20 cellular contexts compared by ENCODE assay signal in the genomic region with DNA sequence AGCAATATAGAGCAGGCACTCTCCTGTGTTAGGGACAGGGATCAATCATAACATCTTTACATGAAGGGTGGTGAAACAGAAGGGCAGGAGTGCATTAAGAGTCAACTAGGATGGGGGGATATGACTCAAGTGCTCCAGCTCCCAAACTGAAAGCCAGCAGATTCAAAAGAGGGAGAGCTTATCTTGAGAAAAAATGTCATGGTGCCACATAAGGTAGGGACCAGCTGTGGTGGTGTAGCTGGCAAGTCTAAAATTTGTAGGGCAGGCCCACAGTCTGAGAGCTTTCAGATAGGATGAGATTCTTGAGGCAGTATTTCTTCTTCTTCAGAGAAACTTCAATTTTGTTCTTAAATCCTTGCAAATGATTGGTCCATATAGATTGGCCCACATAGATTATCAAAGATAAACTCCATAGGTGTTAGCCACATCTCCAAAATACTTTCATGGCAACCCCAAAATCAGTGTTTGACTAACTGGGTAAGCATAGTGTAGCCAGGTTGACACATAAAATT. TPM values are rescaled to one million over a fixed set of nuclear protein-coding genes. Genes with fewer than 3 reads are reported as not detected.
DNase-seq lines count a peak whose midpoint lies in the region; ATAC-seq and TF ChIP-seq lines count a peak whose summit lies in the region.
"Had no signal": no experiment of that assay in that cellular context is flagged by ENCODE, and none has a peak within 500 bp of the region (broad histone marks: within the 10 kb centered on the region; RNA-seq: fewer than 3 reads in every experiment).

No MANE protein-coding gene starts in this region.

- no peaks in the 10 kb centered on the region for H3K4me1 ChIP-seq in mesendoderm (ENCODE audit: control insufficient read depth, low read depth, low read length)
- H3K4me1 ChIP-seq: BLaER1 had no signal

- no peak overlapping the region for H3K9ac ChIP-seq in mesendoderm (ENCODE audit: low read length)
- H3K9ac ChIP-seq: BLaER1, GM23248, SK-N-SH had no signal

- no peak overlapping the region for H3K4me3 ChIP-seq in mesendoderm (ENCODE audit: low read length)
- H3K4me3 ChIP-seq: BLaER1, GM23248 had no signal

- no peak overlapping the region for H3K23ac ChIP-seq in mesendoderm (ENCODE audit: low read length)

- H3K4ac ChIP-seq in mesendoderm (ENCODE audit: low read depth, low read length) = peak overlapping the region; percentile 36

- H3K9me3 ChIP-seq in CD4-positive, alpha-beta T cell (ENCODE audit: control insufficient read depth, low read length) = no peaks in the 10 kb centered on the region
- H3K9me3 ChIP-seq: BLaER1, SK-N-SH had no signal

- H3K36me3 ChIP-seq in mesendoderm (ENCODE audit: control insufficient read depth, insufficient read depth, low read length) = no peaks in the 10 kb centered on the region
- H3K36me3 ChIP-seq: BLaER1 had no signal

- no peaks in the 10 kb centered on the region for H3K79me1 ChIP-seq in mesendoderm (ENCODE audit: low read length)

- no peak overlapping the region for H3K4me2 ChIP-seq in mesendoderm (ENCODE audit: low read length)
- H3K4me2 ChIP-seq: BLaER1, SK-N-SH had no signal

- no peaks in the 10 kb centered on the region for H3K79me2 ChIP-seq in mesendoderm (ENCODE audit: control insufficient read depth, insufficient read depth, low read length)

- no peak overlapping the region for H2BK120ac ChIP-seq in mesendoderm (ENCODE audit: low read depth, low read length)

- H3K56ac ChIP-seq in mesendoderm (ENCODE audit: low read length) = no peak overlapping the region

- no peak overlapping the region for H2BK5ac ChIP-seq in mesendoderm (ENCODE audit: low read length)

- no peaks in the 10 kb centered on the region for H3K27me3 Mint-ChIP-seq in activated CD4-positive, alpha-beta T cell treated with anti-CD3 and anti-CD28 coated beads for 36 hours
- no peaks in the 10 kb centered on the region for H3K27me3 Mint-ChIP-seq in CD4-positive, alpha-beta T cell
- no peaks in the 10 kb centered on the region for H3K27me3 Mint-ChIP-seq in CD14-positive monocyte (ENCODE audit: low read depth in 3 of 3)

- TF ChIP-seq CTCF in CD4-positive, alpha-beta T cell (IDR thresholded peaks at IDR 0.05) = no peak
- TF ChIP-seq CTCF in CD14-positive monocyte (IDR thresholded peaks at IDR 0.05) (no peak), GM10266 (IDR thresholded peaks at IDR 0.05; ENCODE audit: control insufficient read depth, insufficient read depth, low read depth, missing control alignments) (no peak)

- no peak overlapping the region for H4K8ac ChIP-seq in mesendoderm (ENCODE audit: low read depth, low read length)

- H3K4me1 Mint-ChIP-seq in activated CD4-positive, alpha-beta T cell treated with anti-CD3 and anti-CD28 coated beads for 36 hours = peaks cover 80% of the 10 kb centered on the region
- H3K4me1 Mint-ChIP-seq in CD4-positive, alpha-beta T cell (ENCODE audit: low read depth) = peaks cover 84% of the 10 kb centered on the region
- H3K4me1 Mint-ChIP-seq in CD14-positive monocyte = peaks cover 64% of the 10 kb centered on the region

- H4K5ac ChIP-seq in mesendoderm (ENCODE audit: low read length) = no peak overlapping the region

- no peaks in the 10 kb centered on the region for H3K27me3 ChIP-seq in CD4-positive, alpha-beta T cell (ENCODE audit: control insufficient read depth, insufficient read depth, low read length)
- no peaks in the 10 kb centered on the region for H3K27me3 ChIP-seq in mesendoderm (ENCODE audit: insufficient read depth, low read length, poor library complexity)
- H3K27me3 ChIP-seq: BLaER1 had no signal

- H3K4me3 Mint-ChIP-seq in activated CD4-positive, alpha-beta T cell treated with anti-CD3 and anti-CD28 coated beads for 36 hours = no peak overlapping the region
- no peak overlapping the region for H3K4me3 Mint-ChIP-seq in CD4-positive, alpha-beta T cell
- H3K4me3 Mint-ChIP-seq in CD14-positive monocyte = no peak overlapping the region

- intact Hi-C loops in activated CD4-positive, alpha-beta T cell treated with anti-CD3 and anti-CD28 coated beads for 36 hours (cut with DNase I, micrococcal nuclease) = loop anchor here in 1 of 2 experiments (10.0 kb wide), 3 partner anchors 548 to 1232 kb away; no protein-coding TSS in a partner anchor
- intact Hi-C loops in CD4-positive, alpha-beta T cell (cut with DNase I, micrococcal nuclease) = no loop called here
- intact Hi-C loops in CD14-positive monocyte (cut with micrococcal nuclease) = loop anchor here (10.0 kb wide), 1 partner anchor 48 kb away; a partner anchor contains a TSS

- no peak overlapping the region for H2BK15ac ChIP-seq in mesendoderm (replicated peaks; ENCODE audit: low read depth)

- H3K36me3 Mint-ChIP-seq in activated CD4-positive, alpha-beta T cell treated with anti-CD3 and anti-CD28 coated beads for 36 hours (ENCODE audit: low read depth) = peaks cover 38% of the 10 kb centered on the region
- H3K36me3 Mint-ChIP-seq in CD4-positive, alpha-beta T cell (ENCODE audit: low read depth) = peaks cover 52% of the 10 kb centered on the region
- H3K36me3 Mint-ChIP-seq in CD14-positive monocyte = peaks cover 30 to 31% of the 10 kb centered on the region in 2 donors

- CTCF ChIA-PET in activated CD4-positive, alpha-beta T cell treated with anti-CD3 and anti-CD28 coated beads for 36 hours (lab: Charles Lee) = interaction anchor here (0.9 to 1.4 kb wide), 3 partner anchors 11 to 112 kb away, joined by 3 read pairs; no protein-coding TSS in a partner anchor
- CTCF ChIA-PET in CD4-positive, alpha-beta T cell (lab: Charles Lee) = no interaction called here

- no peak overlapping the region for H2AK5ac ChIP-seq in mesendoderm (ENCODE audit: low read length)

- DNase-seq in activated CD4-positive, alpha-beta T cell treated with anti-CD3 and anti-CD28 coated beads for 36 hours = peak; percentile 62
- DNase-seq in activated CD4-positive, alpha-beta T cell treated with anti-CD3 and anti-CD28 coated beads, Interleukin-2, amount 50 U/mL, for 4 hours = no peak
- no peak for DNase-seq in CD4-positive, alpha-beta T cell
- DNase-seq in RPMI8226 (peak; percentile 9), mesendoderm (no peak), CD14-positive monocyte (ENCODE audit: low spot score) (no peak), GM10266 (ENCODE audit: extremely low spot score) (no peak), DMS153 (lab: John Stamatoyannopoulos, UW) (no peak)
- DNase-seq: 8988T; activated CD4-positive, alpha-beta T cell treated with anti-CD3 and anti-CD28 coated beads, Interleukin-2, amount 50 U/mL, for 1 hour; aorta; cerebellar nuclear complex; effector memory CD4-positive, alpha-beta T cell; NCI-H1694; NCI-H774; SK-N-SH; small intestine had no signal

- peak; percentile 82 for ATAC-seq in activated CD4-positive, alpha-beta T cell treated with anti-CD3 and anti-CD28 coated beads for 36 hours
- ATAC-seq in CD4-positive, alpha-beta T cell (ENCODE audit: poor library complexity) = no peak
- ATAC-seq: Panc1 had no signal

- no peak overlapping the region for H3K18ac ChIP-seq in mesendoderm (ENCODE audit: low read length)

- no peaks in the 10 kb centered on the region for H3K9me3 Mint-ChIP-seq in activated CD4-positive, alpha-beta T cell treated with anti-CD3 and anti-CD28 coated beads for 36 hours (ENCODE audit: low read depth)
- no peaks in the 10 kb centered on the region for H3K9me3 Mint-ChIP-seq in CD4-positive, alpha-beta T cell
- H3K9me3 Mint-ChIP-seq in CD14-positive monocyte = no peaks in the 10 kb centered on the region

- H3K27ac ChIP-seq in CD4-positive, alpha-beta T cell (ENCODE audit: low read depth, low read length) = no peak overlapping the region
- no peak overlapping the region for H3K27ac ChIP-seq in mesendoderm (ENCODE audit: low read depth, low read length)
- H3K27ac ChIP-seq: BLaER1, GM23248 had no signal

- POLR2A ChIA-PET in activated CD4-positive, alpha-beta T cell treated with anti-CD3 and anti-CD28 coated beads for 36 hours (lab: Charles Lee) = interaction anchor here (0.6 to 1.8 kb wide), 4 partner anchors 18 to 741 kb away, joined by 3 to 5 read pairs (median 4); no protein-coding TSS in a partner anchor
- POLR2A ChIA-PET in CD4-positive, alpha-beta T cell (lab: Charles Lee) = interaction anchor here (0.9 to 2.3 kb wide), 2 partner anchors 12 to 50 kb away, joined by 3 to 10 read pairs; a partner anchor contains a TSS

- peak overlapping the region; percentile 55 for H3K27ac Mint-ChIP-seq in activated CD4-positive, alpha-beta T cell treated with anti-CD3 and anti-CD28 coated beads for 36 hours
- H3K27ac Mint-ChIP-seq in CD4-positive, alpha-beta T cell = peak overlapping the region; percentile 94
- peak overlapping the region in 1 of 7 donors; percentile 20 for H3K27ac Mint-ChIP-seq in CD14-positive monocyte

RNA-seq across cellular contexts. Expression of a gene that starts 19.1 kb away (rescaled TPM):
- 10 to 100 TPM; 13.0 to 20.8 TPM for total RNA-seq in activated CD4-positive, alpha-beta T cell treated with anti-CD3 and anti-CD28 coated beads for 36 hours
- 1 to 10 TPM; 6.8 to 7.6 TPM for total RNA-seq in CD4-positive, alpha-beta T cell
- polyA plus RNA-seq in mesendoderm (2013, experiment 1 of 2) = 3.6 TPM
- polyA plus RNA-seq in mesendoderm (2013, experiment 2 of 2) = 3.7 TPM
- 10 to 100 TPM; 22.0 to 31.1 TPM for polyA plus RNA-seq in CD14-positive monocyte

RNA-seq across cellular contexts. Expression of a gene that starts 50.4 kb away (rescaled TPM):
- 10 to 100 TPM; 30.7 to 32.0 TPM for total RNA-seq in activated CD4-positive, alpha-beta T cell treated with anti-CD3 and anti-CD28 coated beads for 36 hours
- 10 to 100 TPM; 23.5 to 24.5 TPM for total RNA-seq in CD4-positive, alpha-beta T cell
- polyA plus RNA-seq in mesendoderm (2013, experiment 1 of 2) = 1.8 TPM
- 2.0 TPM for polyA plus RNA-seq in mesendoderm (2013, experiment 2 of 2)
- polyA plus RNA-seq in CD14-positive monocyte = 10 to 100 TPM; 16.4 to 19.9 TPM

Comparison
In these comparisons a context has a peak if more than half of its experiments do, and no peak if none do; other contexts are left out.
1. DNase-seq: peak in activated CD4-positive, alpha-beta T cell treated with anti-CD3 and anti-CD28 coated beads for 36 hours (single experiment) and RPMI8226 (single experiment); none in activated CD4-positive, alpha-beta T cell treated with anti-CD3 and anti-CD28 coated beads, Interleukin-2, amount 50 U/mL, for 4 hours (0 of 2), CD4-positive, alpha-beta T cell (0 of 10), mesendoderm (single experiment), CD14-positive monocyte (single experiment), GM10266 (single experiment) and DMS153 (single experiment).
2. intact Hi-C loops: an anchor here in CD14-positive monocyte (10.0 kb wide); none called in CD4-positive, alpha-beta T cell.